ENCODE assay signal across 8 cellular contexts in the genomic region with DNA sequence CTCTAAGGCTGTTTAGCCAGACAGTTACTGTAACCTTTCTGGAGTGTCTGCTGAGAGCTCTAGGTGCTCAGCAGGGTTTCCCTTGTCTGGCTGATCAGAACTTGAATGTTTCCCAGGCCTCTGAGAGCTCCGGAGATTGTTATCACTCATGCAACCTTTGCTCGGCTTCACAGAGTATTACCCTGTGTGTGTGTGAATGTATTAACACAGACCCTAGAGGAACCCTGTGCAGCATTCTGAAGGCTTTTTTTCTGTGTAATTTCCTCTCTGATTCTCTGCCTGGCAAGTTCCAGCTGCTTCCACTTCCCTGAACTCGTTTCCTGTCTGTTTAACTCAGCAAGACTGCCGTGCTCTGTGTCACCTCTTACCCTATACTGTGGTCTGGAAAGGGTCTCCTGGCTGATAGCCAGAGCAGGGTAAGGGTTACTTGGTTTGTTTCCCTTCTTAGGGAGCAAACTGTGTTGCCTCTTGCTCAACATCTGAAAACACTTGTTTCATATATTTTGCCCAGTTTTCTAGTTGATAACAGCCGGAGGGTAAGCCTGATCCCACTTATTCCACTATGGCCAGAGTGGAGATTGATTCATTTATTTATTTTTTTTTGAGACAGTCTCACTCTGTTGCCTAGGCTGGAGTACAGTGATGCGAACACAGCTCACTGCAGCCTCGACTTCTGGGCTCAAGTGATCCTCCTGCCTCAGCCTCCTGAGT. TPM values are rescaled to one million over a fixed set of nuclear protein-coding genes. Genes with fewer than 3 reads are reported as not detected.
A peak's percentile ranks its signal among the peaks of the same experiment; 100 is the strongest.
DNase-seq lines count a peak whose midpoint lies in the region; ATAC-seq and TF ChIP-seq lines count a peak whose summit lies in the region.

No MANE protein-coding gene starts in this region.

- H3K4me3 ChIP-seq in GM23248 (no peak overlapping the region), OCI-LY1 (ENCODE audit: low read depth, low read length, poor library complexity, severe bottlenecking) (no peak overlapping the region), fibroblast of lung (replicated peaks in 1 of 4; ENCODE audit: control extremely low read depth in 1 of 4, insufficient read depth in 1 of 4, low read depth in 3 of 4, low read length in 4 of 4) (no peak overlapping the region), retinal pigment epithelial cell (ENCODE audit: low read length) (no peak overlapping the region)

- in situ Hi-C loops in GM23248 (cut with MboI) = no loop called here

- H3F3A ChIP-seq in GM23248 (ENCODE audit: insufficient read depth) = peaks cover 42% of the 10 kb centered on the region
- no peaks in the 10 kb centered on the region for H3F3A ChIP-seq in OCI-LY1 (ENCODE audit: insufficient read depth, low read length)

- H3K79me2 ChIP-seq in GM23248 (ENCODE audit: insufficient read depth) (no peaks in the 10 kb centered on the region), OCI-LY1 (ENCODE audit: insufficient read depth, low read length) (no peaks in the 10 kb centered on the region), fibroblast of lung (ENCODE audit: control insufficient read depth, insufficient read depth, low read length) (no peaks in the 10 kb centered on the region)

- H3K27ac ChIP-seq in GM23248 (peak overlapping the region; percentile 84), OCI-LY1 (ENCODE audit: low read depth, low read length, poor library complexity, severe bottlenecking) (peak overlapping the region; percentile 1), fibroblast of lung (ENCODE audit: insufficient read depth, low read length) (peak overlapping the region; percentile 50)

- 47 to 49% methylated on average over 7 of the region's 7 CpGs for WGBS in GM23248 (ENCODE audit: low coverage in 1 of 2, low lambda C conversion rate in 2 of 2, missing lambda C conversion rate in 2 of 2), 2 experiments

- ATAC-seq in GM19328 (IDR thresholded peaks at IDR 0.05; ENCODE audit: unreplicated experiment) (no peak), GM21367 (IDR thresholded peaks at IDR 0.05; ENCODE audit: unreplicated experiment) (no peak)

- H3K4me2 ChIP-seq in GM23248 (ENCODE audit: unreplicated experiment) (peak overlapping the region; percentile 40), OCI-LY1 (ENCODE audit: low read length) (no peak overlapping the region; the same call in 1 of the 2 replicates), fibroblast of lung (ENCODE audit: extremely low read depth, insufficient read depth, low read length) (no peak overlapping the region)

- DNase-seq in GM23248 (peak; percentile 52), fibroblast of lung (ENCODE audit: low read depth in 2 of 2) (peak; percentile 40 to 75), retinal pigment epithelial cell (ENCODE audit: low read depth) (peak; percentile 86), H4 (ENCODE audit: low spot score) (no peak), middle frontal gyrus (ENCODE audit: extremely low spot score, low spot score) (no peak)

- H3K36me3 ChIP-seq in GM23248 (ENCODE audit: low read depth) = peaks cover 16% of the 10 kb centered on the region; the same call in 1 of the 2 replicates
- peaks cover 52% of the 10 kb centered on the region for H3K36me3 ChIP-seq in OCI-LY1 (ENCODE audit: insufficient read depth, low read length)
- H3K36me3 ChIP-seq in fibroblast of lung (ENCODE audit: control insufficient read depth, insufficient read depth, low read length) = peaks cover 6% of the 10 kb centered on the region

- H3K27me3 ChIP-seq in GM23248 (replicated peaks; ENCODE audit: insufficient read depth) = no peaks in the 10 kb centered on the region
- no peaks in the 10 kb centered on the region for H3K27me3 ChIP-seq in OCI-LY1 (ENCODE audit: insufficient read depth, low read length)
- H3K27me3 ChIP-seq in fibroblast of lung (ENCODE audit: control insufficient read depth, insufficient read depth, low read length) = no peaks in the 10 kb centered on the region

- TF ChIP-seq CTCF in OCI-LY1 (IDR thresholded peaks at IDR 0.05; ENCODE audit: low read length) (no peak), fibroblast of lung (conservative IDR thresholded peaks at IDR 0.05 in 1 of 2, IDR thresholded peaks at IDR 0.05 in 1 of 2; ENCODE audit: low read depth in 1 of 2, low read length in 2 of 2) (no peak), retinal pigment epithelial cell (conservative IDR thresholded peaks at IDR 0.05; ENCODE audit: low read depth, low read length) (no peak)

- H4K20me1 ChIP-seq in GM23248 (ENCODE audit: insufficient read depth) (no peaks in the 10 kb centered on the region), OCI-LY1 (ENCODE audit: insufficient read depth, low read length) (no peaks in the 10 kb centered on the region), fibroblast of lung (ENCODE audit: control insufficient read depth, extremely low read depth, insufficient read depth, low read length) (no peaks in the 10 kb centered on the region)

- H2AFZ ChIP-seq in GM23248 = peak overlapping the region; percentile 3; the same call in 1 of the 2 replicates
- no peak overlapping the region for H2AFZ ChIP-seq in OCI-LY1 (ENCODE audit: low read length)
- H2AFZ ChIP-seq in fibroblast of lung (ENCODE audit: low read length) = no peak overlapping the region

- H3K9me3 ChIP-seq in GM23248 (ENCODE audit: low read depth) (no peaks in the 10 kb centered on the region), OCI-LY1 (ENCODE audit: low read length) (no peaks in the 10 kb centered on the region), fibroblast of lung (ENCODE audit: control insufficient read depth, insufficient read depth, low read depth, low read length) (no peaks in the 10 kb centered on the region)

- H3K9me2 ChIP-seq in GM23248 (ENCODE audit: insufficient read depth) = no peaks in the 10 kb centered on the region
- H3K9me2 ChIP-seq in OCI-LY1 (ENCODE audit: low read depth, low read length) = no peaks in the 10 kb centered on the region

- H3K4me1 ChIP-seq in GM23248 (ENCODE audit: insufficient read depth) (peaks cover 39% of the 10 kb centered on the region), OCI-LY1 (ENCODE audit: insufficient read depth, low read length, severe bottlenecking) (peaks cover 9% of the 10 kb centered on the region), fibroblast of lung (ENCODE audit: control insufficient read depth, extremely low read depth, insufficient read depth, low read length) (peaks cover 12% of the 10 kb centered on the region)

- H3K9ac ChIP-seq in GM23248 (peak overlapping the region; percentile 54; the same call in 1 of the 2 replicates), OCI-LY1 (ENCODE audit: low read length) (no peak overlapping the region), fibroblast of lung (ENCODE audit: insufficient read depth, low read length) (no peak overlapping the region)

RNA-seq across cellular contexts. Expression of a gene that starts 21.7 kb away (rescaled TPM):
- 49.6 and 68.0 TPM in 2 replicates for total RNA-seq in GM23248 (2014; rRNA removed; shearing (Covaris generic))
- polyA plus RNA-seq in GM23248 (2016; fragmentation: Nextera tagmentation; extraction: Ambion mirVana) = 24.1 and 27.2 TPM in 2 replicates
- total RNA-seq in fibroblast of lung = 39.3 and 44.4 TPM in 2 replicates
- polyA plus RNA-seq in fibroblast of lung = 24.0 and 34.0 TPM in 2 replicates
- 18.4 and 27.6 TPM in 2 replicates for polyA plus RNA-seq in fibroblast of lung (2012)
- polyA minus RNA-seq in fibroblast of lung (ENCODE audit: low replicate concordance) = 28.2 and 62.1 TPM in 2 replicates
- 37.5 and 50.1 TPM in 2 replicates for total RNA-seq in H4 (2014; rRNA removed; shearing (Covaris generic))

RNA-seq across cellular contexts. Expression of a gene that starts 21.8 kb away (rescaled TPM):
- total RNA-seq in GM23248 (2014; rRNA removed; shearing (Covaris generic)) = 8.5 and 11.9 TPM in 2 replicates
- polyA plus RNA-seq in GM23248 (2016; fragmentation: Nextera tagmentation; extraction: Ambion mirVana) (13.4 and 15.8 TPM in 2 replicates), fibroblast of lung (8.7 and 10.0 TPM in 2 replicates)
- total RNA-seq in fibroblast of lung = 16.4 and 19.5 TPM in 2 replicates
- 8.5 and 9.1 TPM in 2 replicates for polyA plus RNA-seq in fibroblast of lung (2012)
- polyA minus RNA-seq in fibroblast of lung (ENCODE audit: low replicate concordance) = 2.3 and 6.4 TPM in 2 replicates
- total RNA-seq in H4 (2014; rRNA removed; shearing (Covaris generic)) = 7.3 and 8.1 TPM in 2 replicates

Comparison
In these comparisons a context has a peak if more than half of its experiments do, and no peak if none do; other contexts are left out.
1. DNase-seq: peak in GM23248 (single experiment), fibroblast of lung (2 of 2) and retinal pigment epithelial cell (single experiment); none in H4 (single experiment) and middle frontal gyrus (single experiment).
2. H3K27ac ChIP-seq: peak in every context shown above with its lines; median percentile 84 in GM23248; 50 in fibroblast of lung; 1 in OCI-LY1.